ENCODE assay signal across 19 cellular contexts in the genomic region with DNA sequence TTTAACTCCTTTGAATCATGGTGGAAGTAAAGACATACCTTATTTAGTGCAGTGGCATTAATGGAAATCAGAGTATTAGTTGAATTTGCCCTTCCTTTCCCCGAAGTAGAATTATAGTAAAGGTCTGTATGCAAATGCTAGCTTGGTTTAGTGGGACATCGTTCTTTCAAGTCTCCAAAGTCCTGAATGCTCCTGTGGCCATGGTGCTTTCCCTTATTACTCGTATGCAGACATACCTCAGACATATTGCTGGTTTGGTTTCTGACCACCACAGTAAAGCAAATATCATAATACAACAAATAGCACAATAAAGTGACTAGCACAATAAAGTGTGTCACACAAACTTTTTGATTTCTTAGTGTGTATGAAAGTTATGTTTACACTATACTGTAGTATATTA.
"Had no signal": no experiment of that assay in that cellular context is flagged by ENCODE, and none has a peak within 500 bp of the region (broad histone marks: within the 10 kb centered on the region; RNA-seq: fewer than 3 reads in every experiment).

No MANE protein-coding gene starts in this region.

- H3K27ac Mint-ChIP-seq: immature natural killer cell; natural killer cell; stimulated activated memory B cell treated with anti-CD40 and anti-IgM and Interleukin-4, amounts not matched to agents 10 μg/mL and 1 μg/mL and 100 μg/mL, for 72 hours had no signal

- DNase-seq: cortex of kidney; hypothalamus; immature natural killer cell; islet precursor cell; left ventricle myocardium superior; lower lobe of right lung; natural killer cell; occipital lobe; ovary; posterior cingulate gyrus; psoas muscle; right cardiac atrium; sigmoid colon; stimulated activated CD4-positive, alpha-beta T cell treated with anti-CD3 and anti-CD28 coated beads, Interleukin-2, amount 100 ng/mL, for 24 hours; stimulated activated CD4-positive, alpha-beta T cell treated with anti-CD3 and anti-CD28 coated beads, Interleukin-4, amount 100 ng/mL, for 24 hours; stomach; thyroid gland; trophoblast cell had no signal

- ATAC-seq: left ventricle myocardium superior; lower lobe of right lung; natural killer cell; psoas muscle; right cardiac atrium; stimulated activated memory B cell treated with anti-CD40 and anti-IgM and Interleukin-4, amounts not matched to agents 10 μg/mL and 1 μg/mL and 100 μg/mL, for 72 hours had no signal

- H3K27me3 Mint-ChIP-seq: stimulated activated memory B cell treated with anti-CD40 and anti-IgM and Interleukin-4, amounts not matched to agents 10 μg/mL and 1 μg/mL and 100 μg/mL, for 72 hours had no signal

- H3K4me3 Mint-ChIP-seq: immature natural killer cell; natural killer cell; stimulated activated memory B cell treated with anti-CD40 and anti-IgM and Interleukin-4, amounts not matched to agents 10 μg/mL and 1 μg/mL and 100 μg/mL, for 72 hours had no signal

- H3K36me3 Mint-ChIP-seq: natural killer cell had no signal

- H3K9me3 Mint-ChIP-seq: immature natural killer cell; natural killer cell; stimulated activated memory B cell treated with anti-CD40 and anti-IgM and Interleukin-4, amounts not matched to agents 10 μg/mL and 1 μg/mL and 100 μg/mL, for 72 hours had no signal
